ENCODE assay signal across 8 cellular contexts in genomic region chr4:41360911-41361830, GRCh38.
DNase-seq lines count a peak whose midpoint lies in the region; ATAC-seq and TF ChIP-seq lines count a peak whose summit lies in the region.

No MANE protein-coding gene starts in this region.

- TF ChIP-seq CTCF in RWPE2 (IDR thresholded peaks at IDR 0.05; ENCODE audit: poor library complexity, severe bottlenecking) = no peak
- TF ChIP-seq CTCF in foreskin keratinocyte (conservative IDR thresholded peaks at IDR 0.05) = no peak
- no peak for TF ChIP-seq CTCF in neural cell (IDR thresholded peaks at IDR 0.05; ENCODE audit: poor library complexity, severe bottlenecking)

- H3K9me3 ChIP-seq in RWPE2 (ENCODE audit: severe bottlenecking) = no peaks in the 10 kb centered on the region
- H3K9me3 ChIP-seq in neural cell (ENCODE audit: low read length) = no peaks in the 10 kb centered on the region

- H3K9ac ChIP-seq in neural cell (ENCODE audit: low read length) = peak overlapping the region; percentile 83

- ATAC-seq in RWPE2 (ENCODE audit: low read depth) = peak; percentile 52
- peak; percentile 40 for ATAC-seq in foreskin keratinocyte

- peak; percentile 25 for TF ChIP-seq RAD21 in neural cell (conservative IDR thresholded peaks at IDR 0.05)

- H2AFZ ChIP-seq in neural cell (ENCODE audit: low read depth, low read length) = peak overlapping the region; percentile 73

- H3F3A ChIP-seq in neural cell (ENCODE audit: insufficient read depth, low read length, poor library complexity, severe bottlenecking) = no peaks in the 10 kb centered on the region

- peaks cover 14% of the 10 kb centered on the region for H3K4me1 ChIP-seq in RWPE2 (ENCODE audit: insufficient read depth, poor library complexity, severe bottlenecking)
- H3K4me1 ChIP-seq in foreskin keratinocyte = no peaks in the 10 kb centered on the region

- H3K79me2 ChIP-seq in neural cell (replicated peaks; ENCODE audit: insufficient read depth, low read length) = no peaks in the 10 kb centered on the region

- H3K36me3 ChIP-seq in RWPE2 (ENCODE audit: low read depth) (peaks cover 12% of the 10 kb centered on the region), neural cell (ENCODE audit: insufficient read depth, low read length) (no peaks in the 10 kb centered on the region)

- DNase-seq in NCI-H2029 (lab: John Stamatoyannopoulos, UW) = peak; percentile 76
- no peak for DNase-seq in NCI-H2029 treated with DMSO at 0.1 percent for 48 hours (lab: John Stamatoyannopoulos, UW)
- DNase-seq in RWPE2 (ENCODE audit: low spot score) = no peak
- peak in 1 of 2 donors; percentile 28 for DNase-seq in foreskin keratinocyte
- no peak for DNase-seq in OCI-M1 (lab: John Stamatoyannopoulos, UW)
- no peak for DNase-seq in T-helper 2 cell
- DNase-seq in KG1 (lab: John Stamatoyannopoulos, UW) = no peak

- H4K20me1 ChIP-seq in neural cell (ENCODE audit: insufficient read depth) = no peaks in the 10 kb centered on the region

- H3K9me2 ChIP-seq in neural cell (ENCODE audit: insufficient read depth, low read length) = no peaks in the 10 kb centered on the region

- H3K27ac ChIP-seq in RWPE2 (ENCODE audit: poor library complexity, severe bottlenecking) = peak overlapping the region; percentile 85
- H3K27ac ChIP-seq in foreskin keratinocyte = no peak overlapping the region
- peak overlapping the region; percentile 56 for H3K27ac ChIP-seq in neural cell (ENCODE audit: low read length)

- H3K4me2 ChIP-seq in neural cell (ENCODE audit: low read length) = peak overlapping the region; percentile 93

- H3K27me3 ChIP-seq in RWPE2 (ENCODE audit: insufficient read depth, poor library complexity, severe bottlenecking) (no peaks in the 10 kb centered on the region), foreskin keratinocyte (peaks cover 65% of the 10 kb centered on the region), neural cell (ENCODE audit: insufficient read depth, low read depth, low read length) (peaks cover 5% of the 10 kb centered on the region)

- peak; percentile 6 for TF ChIP-seq EP300 in neural cell (conservative IDR thresholded peaks at IDR 0.05; ENCODE audit: poor library complexity, severe bottlenecking)

- H3K4me3 ChIP-seq in RWPE2 (ENCODE audit: severe bottlenecking) = peak overlapping the region; percentile 75
- H3K4me3 ChIP-seq in neural cell (ENCODE audit: low read length) = peak overlapping the region; percentile 97

TF ChIP-seq in neural cell, 6 proteins besides CTCF, POLR2A, EP300 and RAD21:
- no peak for TF ChIP-seq SMC3 (conservative IDR thresholded peaks at IDR 0.05; ENCODE audit: poor library complexity)
- no peak for TF ChIP-seq REST (IDR thresholded peaks at IDR 0.05; ENCODE audit: borderline replicate concordance)
- peak; percentile 42 for TF ChIP-seq MXI1 (conservative IDR thresholded peaks at IDR 0.05; ENCODE audit: poor library complexity, severe bottlenecking)
- TF ChIP-seq TAF1 (IDR thresholded peaks at IDR 0.05; ENCODE audit: low read depth) = no peak
